ENCODE assay signal across 24 cellular contexts in genomic region chr6:14511192-14511591, GRCh38.
"Had no signal": no experiment of that assay in that cellular context is flagged by ENCODE, and none has a peak within 500 bp of the region (broad histone marks: within the 10 kb centered on the region; RNA-seq: fewer than 3 reads in every experiment).

No MANE protein-coding gene starts in this region.

- DNase-seq: IMR-90, Kasumi-1, KG1, NCI-H1092, NCI-H1105 treated with DMSO at 0.1 percent for 48 hours, NCI-H1417 treated with DMSO at 0.1 percent for 48 hours, NCI-H146, NCI-H1694 treated with DMSO at 0.1 percent for 48 hours, NCI-H1930, NCI-H2081, NCI-H2107, NCI-H2171, NCI-H226, NCI-H446, NCI-H510A, NCI-H524 treated with DMSO at 0.1 percent for 48 hours, NCI-H69, NCI-H774, Right ventricle myocardium superior, RPMI8226, SIG-M5 had no signal

- H3K4me1 ChIP-seq: SJSA1 had no signal

- H3K27ac ChIP-seq: SJSA1, SK-N-MC had no signal

- ATAC-seq: HepG2 had no signal

- H3K27me3 ChIP-seq: SJSA1 had no signal

- H3K36me3 ChIP-seq: SJSA1 had no signal

- H3K9me3 ChIP-seq: SJSA1 had no signal

- H3K4me3 ChIP-seq: SJSA1, SK-N-MC had no signal
